Comparison of ENCODE assay signal across 12 cellular contexts in the genomic region with DNA sequence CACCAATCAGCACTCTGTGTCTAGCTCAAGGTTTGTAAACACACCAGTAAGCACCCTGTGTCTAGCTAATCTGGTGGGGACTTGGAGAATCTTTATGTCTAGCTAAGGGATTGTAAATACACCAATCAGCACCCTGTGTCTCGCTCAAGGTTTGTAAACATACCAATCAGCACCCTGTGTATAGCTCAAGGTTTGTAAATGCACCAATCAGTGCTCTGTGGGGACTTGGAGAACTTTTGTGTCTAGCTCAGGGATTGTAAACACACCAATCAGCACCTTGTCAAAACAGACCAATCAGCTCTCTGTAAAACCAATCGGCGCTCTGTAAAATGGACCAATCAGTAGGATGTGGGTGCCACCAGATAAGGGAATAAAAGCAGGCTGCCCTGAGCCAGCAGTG. TPM values are rescaled to one million over a fixed set of nuclear protein-coding genes. Genes with fewer than 3 reads are reported as not detected.
"Had no signal": no experiment of that assay in that cellular context is flagged by ENCODE, and none has a peak within 500 bp of the region (broad histone marks: within the 10 kb centered on the region; RNA-seq: fewer than 3 reads in every experiment).

No MANE protein-coding gene starts in this region.

RNA-seq across cellular contexts. Expression of a gene that starts 7.2 kb away (rescaled TPM):
- total RNA-seq: OCI-LY7, PC-3, PC-9, Peyer's patch, RPMI7951, SJCRH30, SJSA1, SK-MEL-5, T-cell had no signal

RNA-seq across cellular contexts. Expression of a gene that starts 33.9 kb away (rescaled TPM):
- total RNA-seq: OCI-LY7, PC-3, Peyer's patch, Right ventricle myocardium inferior, Right ventricle myocardium superior, RPMI7951, SJCRH30, SJSA1, SK-MEL-5, T-cell had no signal
- polyA plus RNA-seq: SK-N-SH had no signal
